In genomic region chr21:34745557-34746255, GRCh38 we compare ENCODE assay signal across 1 cellular context.
TF ChIP-seq lines count a peak whose summit lies in the region.

No MANE protein-coding gene starts in this region.

TF ChIP-seq in HepG2, 621 proteins besides CTCF, POLR2A, EP300 and RAD21 (continued from another document and continues in another):
- TF ChIP-seq ZNF687 (CRISPR knock-in tag; IDR thresholded peaks at IDR 0.05): peak; percentile 75
- TF ChIP-seq, protein P1, sequence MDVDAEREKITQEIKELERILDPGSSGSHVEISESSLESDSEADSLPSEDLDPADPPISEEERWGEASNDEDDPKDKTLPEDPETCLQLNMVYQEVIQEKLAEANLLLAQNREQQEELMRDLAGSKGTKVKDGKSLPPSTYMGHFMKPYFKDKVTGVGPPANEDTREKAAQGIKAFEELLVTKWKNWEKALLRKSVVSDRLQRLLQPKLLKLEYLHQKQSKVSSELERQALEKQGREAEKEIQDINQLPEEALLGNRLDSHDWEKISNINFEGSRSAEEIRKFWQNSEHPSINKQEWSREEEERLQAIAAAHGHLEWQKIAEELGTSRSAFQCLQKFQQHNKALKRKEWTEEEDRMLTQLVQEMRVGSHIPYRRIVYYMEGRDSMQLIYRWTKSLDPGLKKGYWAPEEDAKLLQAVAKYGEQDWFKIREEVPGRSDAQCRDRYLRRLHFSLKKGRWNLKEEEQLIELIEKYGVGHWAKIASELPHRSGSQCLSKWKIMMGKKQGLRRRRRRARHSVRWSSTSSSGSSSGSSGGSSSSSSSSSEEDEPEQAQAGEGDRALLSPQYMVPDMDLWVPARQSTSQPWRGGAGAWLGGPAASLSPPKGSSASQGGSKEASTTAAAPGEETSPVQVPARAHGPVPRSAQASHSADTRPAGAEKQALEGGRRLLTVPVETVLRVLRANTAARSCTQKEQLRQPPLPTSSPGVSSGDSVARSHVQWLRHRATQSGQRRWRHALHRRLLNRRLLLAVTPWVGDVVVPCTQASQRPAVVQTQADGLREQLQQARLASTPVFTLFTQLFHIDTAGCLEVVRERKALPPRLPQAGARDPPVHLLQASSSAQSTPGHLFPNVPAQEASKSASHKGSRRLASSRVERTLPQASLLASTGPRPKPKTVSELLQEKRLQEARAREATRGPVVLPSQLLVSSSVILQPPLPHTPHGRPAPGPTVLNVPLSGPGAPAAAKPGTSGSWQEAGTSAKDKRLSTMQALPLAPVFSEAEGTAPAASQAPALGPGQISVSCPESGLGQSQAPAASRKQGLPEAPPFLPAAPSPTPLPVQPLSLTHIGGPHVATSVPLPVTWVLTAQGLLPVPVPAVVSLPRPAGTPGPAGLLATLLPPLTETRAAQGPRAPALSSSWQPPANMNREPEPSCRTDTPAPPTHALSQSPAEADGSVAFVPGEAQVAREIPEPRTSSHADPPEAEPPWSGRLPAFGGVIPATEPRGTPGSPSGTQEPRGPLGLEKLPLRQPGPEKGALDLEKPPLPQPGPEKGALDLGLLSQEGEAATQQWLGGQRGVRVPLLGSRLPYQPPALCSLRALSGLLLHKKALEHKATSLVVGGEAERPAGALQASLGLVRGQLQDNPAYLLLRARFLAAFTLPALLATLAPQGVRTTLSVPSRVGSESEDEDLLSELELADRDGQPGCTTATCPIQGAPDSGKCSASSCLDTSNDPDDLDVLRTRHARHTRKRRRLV (CRISPR knock-in tag; IDR thresholded peaks at IDR 0.05): 0 out of 2 replicates have a peak, but pooled peaks have one; percentile 24
- TF ChIP-seq ZC3H13 (CRISPR knock-in tag; IDR thresholded peaks at IDR 0.05): no peak
- TF ChIP-seq TFAP4 (IDR thresholded peaks at IDR 0.05; ENCODE audit: borderline replicate concordance, low read depth): peak; percentile 71; the same call in 1 of the 2 replicates
- TF ChIP-seq SPEN (CRISPR knock-in tag; IDR thresholded peaks at IDR 0.05; ENCODE audit: low read depth): peak; percentile 43; the same call in 1 of the 2 replicates
- peak; percentile 17; the same call in 1 of the 2 replicates for TF ChIP-seq MEF2D (CRISPR knock-in tag; IDR thresholded peaks at IDR 0.05)
- TF ChIP-seq ARNT (IDR thresholded peaks at IDR 0.05): no peak
- peak; percentile 65 for TF ChIP-seq GATAD2A (CRISPR knock-in tag; IDR thresholded peaks at IDR 0.05)
- TF ChIP-seq ZNF333 (CRISPR knock-in tag; IDR thresholded peaks at IDR 0.05; ENCODE audit: borderline replicate concordance): 0 out of 2 replicates have a peak, but pooled peaks have one; percentile 30
- TF ChIP-seq, protein P2, sequence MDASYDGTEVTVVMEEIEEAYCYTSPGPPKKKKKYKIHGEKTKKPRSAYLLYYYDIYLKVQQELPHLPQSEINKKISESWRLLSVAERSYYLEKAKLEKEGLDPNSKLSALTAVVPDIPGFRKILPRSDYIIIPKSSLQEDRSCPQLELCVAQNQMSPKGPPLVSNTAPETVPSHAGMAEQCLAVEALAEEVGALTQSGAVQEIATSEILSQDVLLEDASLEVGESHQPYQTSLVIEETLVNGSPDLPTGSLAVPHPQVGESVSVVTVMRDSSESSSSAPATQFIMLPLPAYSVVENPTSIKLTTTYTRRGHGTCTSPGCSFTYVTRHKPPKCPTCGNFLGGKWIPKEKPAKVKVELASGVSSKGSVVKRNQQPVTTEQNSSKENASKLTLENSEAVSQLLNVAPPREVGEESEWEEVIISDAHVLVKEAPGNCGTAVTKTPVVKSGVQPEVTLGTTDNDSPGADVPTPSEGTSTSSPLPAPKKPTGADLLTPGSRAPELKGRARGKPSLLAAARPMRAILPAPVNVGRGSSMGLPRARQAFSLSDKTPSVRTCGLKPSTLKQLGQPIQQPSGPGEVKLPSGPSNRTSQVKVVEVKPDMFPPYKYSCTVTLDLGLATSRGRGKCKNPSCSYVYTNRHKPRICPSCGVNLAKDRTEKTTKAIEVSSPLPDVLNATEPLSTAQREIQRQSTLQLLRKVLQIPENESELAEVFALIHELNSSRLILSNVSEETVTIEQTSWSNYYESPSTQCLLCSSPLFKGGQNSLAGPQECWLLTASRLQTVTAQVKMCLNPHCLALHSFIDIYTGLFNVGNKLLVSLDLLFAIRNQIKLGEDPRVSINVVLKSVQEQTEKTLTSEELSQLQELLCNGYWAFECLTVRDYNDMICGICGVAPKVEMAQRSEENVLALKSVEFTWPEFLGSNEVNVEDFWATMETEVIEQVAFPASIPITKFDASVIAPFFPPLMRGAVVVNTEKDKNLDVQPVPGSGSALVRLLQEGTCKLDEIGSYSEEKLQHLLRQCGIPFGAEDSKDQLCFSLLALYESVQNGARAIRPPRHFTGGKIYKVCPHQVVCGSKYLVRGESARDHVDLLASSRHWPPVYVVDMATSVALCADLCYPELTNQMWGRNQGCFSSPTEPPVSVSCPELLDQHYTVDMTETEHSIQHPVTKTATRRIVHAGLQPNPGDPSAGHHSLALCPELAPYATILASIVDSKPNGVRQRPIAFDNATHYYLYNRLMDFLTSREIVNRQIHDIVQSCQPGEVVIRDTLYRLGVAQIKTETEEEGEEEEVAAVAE (CRISPR knock-in tag; IDR thresholded peaks at IDR 0.05; ENCODE audit: borderline replicate concordance): 0 out of 2 replicates have a peak, but pooled peaks have one; percentile 33
- TF ChIP-seq ZNF724P (CRISPR knock-in tag; IDR thresholded peaks at IDR 0.05; ENCODE audit: borderline replicate concordance): no peak
- TF ChIP-seq TAF1 (CRISPR knock-in tag; IDR thresholded peaks at IDR 0.05): 0 out of 2 replicates have a peak, but pooled peaks have one; percentile 27
- peak; percentile 20 for TF ChIP-seq SKI (IDR thresholded peaks at IDR 0.05; ENCODE audit: partially characterized antibody)
- TF ChIP-seq NFYB (CRISPR knock-in tag; IDR thresholded peaks at IDR 0.05): no peak
- peak; percentile 73; the same call in 1 of the 2 replicates for TF ChIP-seq ZBED4 (CRISPR knock-in tag; IDR thresholded peaks at IDR 0.05; ENCODE audit: borderline replicate concordance)
- TF ChIP-seq AGO2 (optimal IDR thresholded peaks at IDR 0.05; ENCODE audit: low read depth, low read length): no peak
- TF ChIP-seq, protein P3, sequence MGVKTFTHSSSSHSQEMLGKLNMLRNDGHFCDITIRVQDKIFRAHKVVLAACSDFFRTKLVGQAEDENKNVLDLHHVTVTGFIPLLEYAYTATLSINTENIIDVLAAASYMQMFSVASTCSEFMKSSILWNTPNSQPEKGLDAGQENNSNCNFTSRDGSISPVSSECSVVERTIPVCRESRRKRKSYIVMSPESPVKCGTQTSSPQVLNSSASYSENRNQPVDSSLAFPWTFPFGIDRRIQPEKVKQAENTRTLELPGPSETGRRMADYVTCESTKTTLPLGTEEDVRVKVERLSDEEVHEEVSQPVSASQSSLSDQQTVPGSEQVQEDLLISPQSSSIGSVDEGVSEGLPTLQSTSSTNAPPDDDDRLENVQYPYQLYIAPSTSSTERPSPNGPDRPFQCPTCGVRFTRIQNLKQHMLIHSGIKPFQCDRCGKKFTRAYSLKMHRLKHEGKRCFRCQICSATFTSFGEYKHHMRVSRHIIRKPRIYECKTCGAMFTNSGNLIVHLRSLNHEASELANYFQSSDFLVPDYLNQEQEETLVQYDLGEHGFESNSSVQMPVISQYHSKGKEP (CRISPR knock-in tag; IDR thresholded peaks at IDR 0.05): no peak
- TF ChIP-seq SSRP1 (CRISPR knock-in tag; IDR thresholded peaks at IDR 0.05): no peak
- TF ChIP-seq FOXA3 (CRISPR knock-in tag; IDR thresholded peaks at IDR 0.05): 0 out of 2 replicates have a peak, but pooled peaks have one; percentile 37
- 0 out of 2 replicates have a peak, but pooled peaks have one; percentile 20 for TF ChIP-seq ZNF792 (CRISPR knock-in tag; IDR thresholded peaks at IDR 0.05)
- TF ChIP-seq SIX4 (CRISPR knock-in tag; IDR thresholded peaks at IDR 0.05): 0 out of 2 replicates have a peak, but pooled peaks have one; percentile 29
- TF ChIP-seq FOSL2 (CRISPR knock-in tag; IDR thresholded peaks at IDR 0.05): peak; percentile 68
- peak; percentile 63 for TF ChIP-seq SALL1 (CRISPR knock-in tag; IDR thresholded peaks at IDR 0.05)
- 0 out of 2 replicates have a peak, but pooled peaks have one; percentile 56 for TF ChIP-seq ZNF235 (CRISPR knock-in tag; IDR thresholded peaks at IDR 0.05; ENCODE audit: borderline replicate concordance)
- 0 out of 3 replicates have a peak, but pooled peaks have one; percentile 37 for TF ChIP-seq MXI1 (IDR thresholded peaks at IDR 0.05; ENCODE audit: borderline replicate concordance, low read depth, low read length)
- TF ChIP-seq ZNF501 (CRISPR knock-in tag; IDR thresholded peaks at IDR 0.05): peak; percentile 51; the same call in 1 of the 2 replicates
- peak; percentile 65; the same call in 1 of the 2 replicates for TF ChIP-seq ZBTB7B (CRISPR knock-in tag; IDR thresholded peaks at IDR 0.05)
- TF ChIP-seq ZNF775 (CRISPR knock-in tag; IDR thresholded peaks at IDR 0.05; ENCODE audit: borderline replicate concordance): no peak
- peak; percentile 54; the same call in 1 of the 2 replicates for TF ChIP-seq ZSCAN9 (CRISPR knock-in tag; IDR thresholded peaks at IDR 0.05; ENCODE audit: borderline replicate concordance)
- no peak for TF ChIP-seq ZNF784 (CRISPR knock-in tag; IDR thresholded peaks at IDR 0.05; ENCODE audit: borderline replicate concordance)
- TF ChIP-seq IRF2 (CRISPR knock-in tag; IDR thresholded peaks at IDR 0.05): peak; percentile 60; the same call in 1 of the 2 replicates
- 0 out of 2 replicates have a peak, but pooled peaks have one; percentile 23 for TF ChIP-seq ZNF710 (CRISPR knock-in tag; IDR thresholded peaks at IDR 0.05; ENCODE audit: borderline replicate concordance)
